In the genomic region with DNA sequence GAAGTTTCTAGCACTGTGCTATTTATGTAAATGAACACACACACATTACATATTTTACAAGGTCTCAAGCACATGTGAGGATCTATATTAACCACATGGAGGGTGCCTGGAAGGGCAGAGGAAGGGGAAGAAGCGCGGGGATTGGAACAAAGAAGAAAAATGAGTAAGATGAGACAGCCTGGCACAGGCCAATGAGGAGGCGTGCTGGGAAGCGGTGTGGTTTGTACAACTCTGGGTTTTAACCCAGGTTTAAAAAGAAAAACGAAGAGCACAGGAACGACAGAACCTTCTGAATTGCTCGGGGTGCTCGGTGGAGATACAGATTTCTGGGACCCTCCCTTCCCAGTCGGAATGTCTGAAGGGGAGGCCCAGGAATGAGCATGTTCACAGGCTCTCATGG, we compare ENCODE assay signal across 27 cellular contexts. TPM values are rescaled to one million over a fixed set of nuclear protein-coding genes. Genes with fewer than 3 reads are reported as not detected.
"Had no signal": no experiment of that assay in that cellular context is flagged by ENCODE, and none has a peak within 500 bp of the region (broad histone marks: within the 10 kb centered on the region; RNA-seq: fewer than 3 reads in every experiment).

No MANE protein-coding gene starts in this region.

- H3K4me3 ChIP-seq: breast epithelium, esophagus muscularis mucosa, gastrocnemius medialis, hepatocyte, right atrium auricular region, testis, transverse colon had no signal

- H3K4me1 ChIP-seq: breast epithelium, gastrocnemius medialis had no signal

- H3K9me3 Mint-ChIP-seq: activated CD4-positive, alpha-beta T cell treated with anti-CD3 and anti-CD28 coated beads, Interleukin-2, amount 10 ng/mL, durations not matched to agents 7 days and 5 days; activated CD8-positive, alpha-beta T cell treated with anti-CD3 and anti-CD28 coated beads for 36 hours; activated T-cell treated with anti-CD3 and anti-CD28 coated beads, Interleukin-2, amount 50 U/mL, for 4 hours; activated T-helper 17 cell treated with anti-CD3 and anti-CD28 coated beads, Interleukin-2, amount 50 U/mL, for 72 hours; dendritic cell treated with granulocyte-macrophage colony-stimulating factor and Interleukin-4, amounts not matched to agents 40 ng/mL and 50 ng/mL, for 4 days; WTC11 had no signal

- H3K9me3 ChIP-seq: breast epithelium, esophagus muscularis mucosa, gastrocnemius medialis, right atrium auricular region, testis, transverse colon had no signal

- H3K4me3 Mint-ChIP-seq: activated CD4-positive, alpha-beta T cell treated with anti-CD3 and anti-CD28 coated beads, Interleukin-2, amount 10 ng/mL, durations not matched to agents 7 days and 5 days; activated CD8-positive, alpha-beta T cell treated with anti-CD3 and anti-CD28 coated beads for 36 hours; activated T-cell treated with anti-CD3 and anti-CD28 coated beads, Interleukin-2, amount 50 U/mL, for 4 hours; activated T-helper 17 cell treated with anti-CD3 and anti-CD28 coated beads, Interleukin-2, amount 50 U/mL, for 72 hours; dendritic cell treated with granulocyte-macrophage colony-stimulating factor and Interleukin-4, amounts not matched to agents 40 ng/mL and 50 ng/mL, for 4 days; WTC11 had no signal

- H3K27ac Mint-ChIP-seq: activated CD4-positive, alpha-beta T cell treated with anti-CD3 and anti-CD28 coated beads, Interleukin-2, amount 10 ng/mL, durations not matched to agents 7 days and 5 days; activated CD8-positive, alpha-beta T cell treated with anti-CD3 and anti-CD28 coated beads for 36 hours; activated T-helper 17 cell treated with anti-CD3 and anti-CD28 coated beads, Interleukin-2, amount 50 U/mL, for 72 hours; dendritic cell treated with granulocyte-macrophage colony-stimulating factor and Interleukin-4, amounts not matched to agents 40 ng/mL and 50 ng/mL, for 4 days; WTC11 had no signal

- H3K27ac ChIP-seq: breast epithelium, esophagus muscularis mucosa, gastrocnemius medialis, hepatocyte, right atrium auricular region, testis, transverse colon had no signal

- FAIRE-seq: keratinocyte, urothelium cell line had no signal

- DNase-seq: activated CD4-positive, alpha-beta T cell treated with anti-CD3 and anti-CD28 coated beads for 1 hour; activated CD4-positive, alpha-beta T cell treated with anti-CD3 and anti-CD28 coated beads, Interleukin-2, amount 10 ng/mL, durations not matched to agents 7 days and 5 days; activated CD8-positive, alpha-beta T cell treated with anti-CD3 and anti-CD28 coated beads for 36 hours; activated gamma-delta T cell treated with Interleukin-2 at 50 U/mL for 16 hours; activated naive CD4-positive, alpha-beta T cell treated with anti-CD3 and anti-CD28 coated beads, Interleukin-2, amount 50 U/mL, for 16 hours; activated T-cell treated with anti-CD3 and anti-CD28 coated beads, Interleukin-2, amount 50 U/mL, for 4 hours; amniotic stem cell; central memory CD4-positive, alpha-beta T cell; gastrocnemius medialis; glutamatergic neuron; left cardiac atrium; left ventricle myocardium superior; nucleus accumbens; stimulated activated CD4-positive, alpha-beta T cell treated with anti-CD3 and anti-CD28 coated beads, Interleukin-15, amount 100 ng/mL, for 24 hours; stimulated activated naive CD8-positive, alpha-beta T cell treated with anti-CD3 and anti-CD28 coated beads, Interleukin-15, Interleukin-2, amounts not matched to agents 100 U/mL and 50 U/mL, for 24 hours; T-helper 2 cell; testis; transverse colon had no signal

- H3K36me3 ChIP-seq: breast epithelium, esophagus muscularis mucosa, gastrocnemius medialis, right atrium auricular region, transverse colon had no signal

- ATAC-seq: activated CD8-positive, alpha-beta T cell treated with anti-CD3 and anti-CD28 coated beads for 36 hours; activated T-cell treated with anti-CD3 and anti-CD28 coated beads, Interleukin-2, amount 50 U/mL, for 4 hours; activated T-helper 17 cell treated with anti-CD3 and anti-CD28 coated beads, Interleukin-2, amount 50 U/mL, for 72 hours; gastrocnemius medialis; left cardiac atrium; left ventricle myocardium superior; stimulated activated naive CD8-positive, alpha-beta T cell treated with anti-CD3 and anti-CD28 coated beads, Interleukin-15, Interleukin-2, amounts not matched to agents 100 U/mL and 50 U/mL, for 24 hours; WTC11 had no signal

- H3K4me1 Mint-ChIP-seq: activated T-helper 17 cell treated with anti-CD3 and anti-CD28 coated beads, Interleukin-2, amount 50 U/mL, for 72 hours had no signal

- H3K27me3 ChIP-seq: right atrium auricular region, testis had no signal

- H3K4me2 ChIP-seq: hepatocyte had no signal

RNA-seq across cellular contexts. Expression of a gene that starts 5.6 kb away (rescaled TPM):
- total RNA-seq: activated CD4-positive, alpha-beta T cell treated with anti-CD3 and anti-CD28 coated beads, Interleukin-2, amount 10 ng/mL, durations not matched to agents 7 days and 5 days; gastrocnemius medialis had no signal
